8 cellular contexts compared by ENCODE assay signal in genomic region chr10:73358331-73359279, GRCh38. TPM values are rescaled to one million over a fixed set of nuclear protein-coding genes. Genes with fewer than 3 reads are reported as not detected.
DNase-seq lines count a peak whose midpoint lies in the region; TF ChIP-seq lines count a peak whose summit lies in the region.

Gene CFAP70, minus strand, starts transcription at chr10:73358864. Its CDS starts 4,068 bp downstream, at chr10:73354796.

- no peaks in the 10 kb centered on the region for H3K36me3 ChIP-seq in SK-N-MC (ENCODE audit: insufficient read depth, low read length)

- TF ChIP-seq POLR2A in NB4 (IDR thresholded peaks at IDR 0.05; ENCODE audit: extremely low read depth, insufficient read length), result no peak

- H3K4me3 Mint-ChIP-seq in HFFc6, result peak within 1 kb of the TSS; percentile 94
- H3K4me3 Mint-ChIP-seq in activated naive CD4-positive, alpha-beta T cell treated with anti-CD3 and anti-CD28 coated beads, Interleukin-2, amount 50 U/mL, for 24 hours, result peak within 1 kb of the TSS; percentile 98

- TF ChIP-seq CTCF in HFFc6 (IDR thresholded peaks at IDR 0.05), result no peak
- TF ChIP-seq CTCF in NB4 (IDR thresholded peaks at IDR 0.05; ENCODE audit: low read depth, low read length), result no peak

- H3K9ac ChIP-seq in SK-N-MC (ENCODE audit: insufficient read length), result peak within 1 kb of the TSS; percentile 78

- peak within 1 kb of the TSS; percentile 68 for H3K4me3 ChIP-seq in NB4 (ENCODE audit: low read depth, low read length)
- H3K4me3 ChIP-seq in SK-N-MC, result peak within 1 kb of the TSS; percentile 82

- peaks cover 10% of the 10 kb centered on the region for H3K27me3 Mint-ChIP-seq in HFFc6 (ENCODE audit: insufficient read depth)
- no peaks in the 10 kb centered on the region for H3K27me3 Mint-ChIP-seq in activated naive CD4-positive, alpha-beta T cell treated with anti-CD3 and anti-CD28 coated beads, Interleukin-2, amount 50 U/mL, for 24 hours

- H3K27ac Mint-ChIP-seq in HFFc6, result peak within 1 kb of the TSS; percentile 89
- peak within 1 kb of the TSS; percentile 80 for H3K27ac Mint-ChIP-seq in activated naive CD4-positive, alpha-beta T cell treated with anti-CD3 and anti-CD28 coated beads, Interleukin-2, amount 50 U/mL, for 24 hours

- H3K36me3 Mint-ChIP-seq in HFFc6 (ENCODE audit: low read depth), result no peaks in the 10 kb centered on the region
- H3K36me3 Mint-ChIP-seq in activated naive CD4-positive, alpha-beta T cell treated with anti-CD3 and anti-CD28 coated beads, Interleukin-2, amount 50 U/mL, for 24 hours, result peaks cover 6% of the 10 kb centered on the region

- DNase-seq in GM04504 (ENCODE audit: low read depth) (peak; percentile 92), HFFc6 (peak; percentile 93), NB4 (ENCODE audit: low read depth) (peak; percentile 92), SK-N-MC (ENCODE audit: low read depth, low spot score) (peak; percentile 56), glomerular visceral epithelial cell (ENCODE audit: extremely low spot score) (peak; percentile 96), nucleus accumbens (lab: John Stamatoyannopoulos, UW) (peak in 55 of 56 donors; percentile 37 to 94 (median 80)), superior temporal gyrus (ENCODE audit: extremely low spot score) (peak; percentile 93)

- no peaks in the 10 kb centered on the region for H3K9me3 ChIP-seq in SK-N-MC (ENCODE audit: low read depth, low read length)

- no peaks in the 10 kb centered on the region for H3K9me3 Mint-ChIP-seq in HFFc6
- H3K9me3 Mint-ChIP-seq in activated naive CD4-positive, alpha-beta T cell treated with anti-CD3 and anti-CD28 coated beads, Interleukin-2, amount 50 U/mL, for 24 hours, result no peaks in the 10 kb centered on the region

- no peak within 1 kb of the TSS for H3K27ac ChIP-seq in SK-N-MC

- H3K4me1 Mint-ChIP-seq in HFFc6 (ENCODE audit: low read depth), result peaks cover 15% of the 10 kb centered on the region
- H3K4me1 Mint-ChIP-seq in activated naive CD4-positive, alpha-beta T cell treated with anti-CD3 and anti-CD28 coated beads, Interleukin-2, amount 50 U/mL, for 24 hours, result peaks cover 16% of the 10 kb centered on the region

RNA-seq across cellular contexts. Expression of gene CFAP70, which starts in this region (rescaled TPM):
- total RNA-seq in HFFc6 (2021; fragmentation: NEBNext Ultra II Directional; extraction: Animal tissue kit (Norgen Biotek cat#: 25700)), result under 1 TPM; 0.13 to 0.43 (median 0.21) TPM

Comparison
In these comparisons a context has a peak if more than half of its experiments do, and no peak if none do; other contexts are left out.
1. Peak in DNase-seq in HFFc6; RNA of the gene not detected or under 1 TPM.